Comparison of ENCODE assay signal across 36 cellular contexts in the genomic region with DNA sequence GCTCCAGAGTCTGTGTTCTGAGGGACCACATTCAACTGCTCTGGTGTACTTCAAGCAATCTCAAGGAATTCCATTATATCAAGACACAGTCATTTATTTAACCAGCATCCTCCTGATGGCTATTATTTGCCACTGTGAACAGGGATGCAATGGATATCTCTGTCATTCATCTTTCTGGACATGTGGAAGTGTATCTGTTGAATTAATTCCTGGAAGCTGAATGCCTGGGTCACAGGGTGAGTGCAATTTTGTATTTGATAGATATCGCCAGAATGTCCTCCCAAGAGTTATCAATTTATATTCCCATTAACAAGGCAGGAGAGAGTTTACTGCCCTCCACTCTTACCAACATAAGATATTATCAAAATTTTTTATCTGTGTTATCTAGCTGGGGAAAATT.
"Had no signal": no experiment of that assay in that cellular context is flagged by ENCODE, and none has a peak within 500 bp of the region (broad histone marks: within the 10 kb centered on the region; RNA-seq: fewer than 3 reads in every experiment).

No MANE protein-coding gene starts in this region.

- H3K27ac ChIP-seq: adrenal gland, ascending aorta, body of pancreas, brain microvascular endothelial cell, breast epithelium, cardiac muscle cell had no signal

- H3K4me3 Mint-ChIP-seq: activated naive CD4-positive, alpha-beta T cell treated with anti-CD3 and anti-CD28 coated beads for 36 hours; activated naive CD4-positive, alpha-beta T cell treated with anti-CD3 and anti-CD28 coated beads, Interleukin-2, amount 10 ng/mL, durations not matched to agents 7 days and 5 days; activated naive CD4-positive, alpha-beta T cell treated with anti-CD3 and anti-CD28 coated beads, Interleukin-2, amount 50 U/mL, for 24 hours; activated naive CD8-positive, alpha-beta T cell; activated naive CD8-positive, alpha-beta T cell treated with anti-CD3 and anti-CD28 coated beads for 36 hours; activated naive CD8-positive, alpha-beta T cell treated with anti-CD3 and anti-CD28 coated beads, Interleukin-2, amount 10 ng/mL, durations not matched to agents 7 days and 5 days; activated naive CD8-positive, alpha-beta T cell treated with anti-CD3 and anti-CD28 coated beads, Interleukin-2, amount 50 U/mL, for 24 hours; activated T-cell treated with anti-CD3 and anti-CD28 coated beads, Interleukin-2, amount 50 U/mL, for 4 hours; activated T-cell treated with anti-CD3 and anti-CD28 coated beads, Interleukin-2, amount 50 U/mL, for 72 hours; activated T-helper 1 cell treated with anti-CD3 and anti-CD28 coated beads, Interleukin-12 subunit alpha, Interleukin-12 subunit beta, Interleukin-2, Interleukin-4 antibody, amounts not matched to agents 30 ng/mL and 10 ng/mL and 1 ng/mL, durations not matched to agents 14 hours and 24 hours and 36 hours; activated T-helper 17 cell treated with anti-CD3 and anti-CD28 coated beads, Interleukin-2, amount 50 U/mL, for 72 hours; central memory CD8-positive, alpha-beta T cell had no signal

- H3K36me3 Mint-ChIP-seq: activated naive CD8-positive, alpha-beta T cell treated with anti-CD3 and anti-CD28 coated beads, Interleukin-2, amount 10 ng/mL, durations not matched to agents 7 days and 5 days; brain had no signal

- H3K27me3 Mint-ChIP-seq: activated naive CD4-positive, alpha-beta T cell treated with anti-CD3 and anti-CD28 coated beads, Interleukin-2, amount 50 U/mL, for 24 hours; activated naive CD8-positive, alpha-beta T cell; activated naive CD8-positive, alpha-beta T cell treated with anti-CD3 and anti-CD28 coated beads for 36 hours; activated naive CD8-positive, alpha-beta T cell treated with anti-CD3 and anti-CD28 coated beads, Interleukin-2, amount 50 U/mL, for 24 hours; activated T-helper 17 cell treated with anti-CD3 and anti-CD28 coated beads, Interleukin-2, amount 50 U/mL, for 72 hours; central memory CD8-positive, alpha-beta T cell had no signal

- H3K27ac Mint-ChIP-seq: activated naive CD4-positive, alpha-beta T cell treated with anti-CD3 and anti-CD28 coated beads for 36 hours; activated naive CD4-positive, alpha-beta T cell treated with anti-CD3 and anti-CD28 coated beads, Interleukin-2, amount 10 ng/mL, durations not matched to agents 7 days and 5 days; activated naive CD4-positive, alpha-beta T cell treated with anti-CD3 and anti-CD28 coated beads, Interleukin-2, amount 50 U/mL, for 24 hours; activated naive CD4-positive, alpha-beta T cell treated with anti-CD3 and anti-CD28 coated beads, Interleukin-2, amount 50 U/mL, for 72 hours; activated naive CD8-positive, alpha-beta T cell; activated naive CD8-positive, alpha-beta T cell treated with anti-CD3 and anti-CD28 coated beads for 36 hours; activated naive CD8-positive, alpha-beta T cell treated with anti-CD3 and anti-CD28 coated beads, Interleukin-2, amount 10 ng/mL, durations not matched to agents 7 days and 5 days; activated naive CD8-positive, alpha-beta T cell treated with anti-CD3 and anti-CD28 coated beads, Interleukin-2, amount 50 U/mL, for 24 hours; activated T-cell treated with anti-CD3 and anti-CD28 coated beads, Interleukin-2, amount 50 U/mL, for 72 hours; activated T-helper 1 cell treated with anti-CD3 and anti-CD28 coated beads, Interleukin-12 subunit alpha, Interleukin-12 subunit beta, Interleukin-2, Interleukin-4 antibody, amounts not matched to agents 30 ng/mL and 10 ng/mL and 1 ng/mL, durations not matched to agents 14 hours and 24 hours and 36 hours; activated T-helper 17 cell treated with anti-CD3 and anti-CD28 coated beads, Interleukin-2, amount 50 U/mL, for 72 hours; activated T-helper 2 cell treated with anti-CD3 and anti-CD28 coated beads, Interferon-gamma antibody, Interleukin-2, Interleukin-4, amounts not matched to agents 10 μg/mL and 5 μg/mL and 100 μg/mL, durations not matched to agents 14 hours and 24 hours and 36 hours had no signal

- H3K9me3 ChIP-seq: body of pancreas had no signal

- H3K4me1 ChIP-seq: adrenal gland, ascending aorta, body of pancreas, breast epithelium had no signal

- H3K27me3 ChIP-seq: adrenal gland, ascending aorta, body of pancreas, brain microvascular endothelial cell, breast epithelium, cardiac muscle cell had no signal

- ATAC-seq: activated naive CD4-positive, alpha-beta T cell treated with anti-CD3 and anti-CD28 coated beads, Interleukin-2, amount 50 U/mL, for 72 hours; activated naive CD8-positive, alpha-beta T cell treated with anti-CD3 and anti-CD28 coated beads, Interleukin-2, amount 50 U/mL, for 24 hours; activated T-cell treated with anti-CD3 and anti-CD28 coated beads, Interleukin-2, amount 50 U/mL, for 4 hours; activated T-cell treated with anti-CD3 and anti-CD28 coated beads, Interleukin-2, amount 50 U/mL, for 72 hours; activated T-helper 17 cell treated with anti-CD3 and anti-CD28 coated beads, Interleukin-2, amount 50 U/mL, for 72 hours; body of pancreas had no signal

- H3K4me3 ChIP-seq: adrenal gland, ascending aorta, body of pancreas, breast epithelium, cardiac muscle cell had no signal

- DNase-seq: activated effector memory CD4-positive, alpha-beta T cell treated with anti-CD3 and anti-CD28 coated beads, Interleukin-2, amount 50 U/mL, for 16 hours; activated effector memory CD4-positive, alpha-beta T cell treated with Interleukin-2 at 50 U/mL for 16 hours; activated gamma-delta T cell; activated gamma-delta T cell treated with Interleukin-2 at 50 U/mL for 16 hours; activated naive CD4-positive, alpha-beta T cell; activated naive CD4-positive, alpha-beta T cell treated with anti-CD3 and anti-CD28 coated beads for 36 hours; activated naive CD4-positive, alpha-beta T cell treated with anti-CD3 and anti-CD28 coated beads, Interleukin-2, amount 10 ng/mL, durations not matched to agents 7 days and 5 days; activated naive CD4-positive, alpha-beta T cell treated with anti-CD3 and anti-CD28 coated beads, Interleukin-2, amount 50 U/mL, for 16 hours; activated naive CD4-positive, alpha-beta T cell treated with Interleukin-2 at 50 U/mL for 16 hours; activated naive CD8-positive, alpha-beta T cell treated with anti-CD3 and anti-CD28 coated beads for 36 hours; activated naive CD8-positive, alpha-beta T cell treated with anti-CD3 and anti-CD28 coated beads, Interleukin-2, amount 10 ng/mL, durations not matched to agents 7 days and 5 days; activated naive CD8-positive, alpha-beta T cell treated with anti-CD3 and anti-CD28 coated beads, Interleukin-2, amount 50 U/mL, for 24 hours; activated T-cell treated with anti-CD3 and anti-CD28 coated beads, Interleukin-2, amount 50 U/mL, for 4 hours; activated T-cell treated with anti-CD3 and anti-CD28 coated beads, Interleukin-2, amount 50 U/mL, for 48 hours; activated T-cell treated with anti-CD3 and anti-CD28 coated beads, Interleukin-2, amount 50 U/mL, for 72 hours; adrenal gland; amniotic stem cell; amygdala; anterior cingulate cortex; aorta; body of pancreas; brain microvascular endothelial cell; caudate nucleus; central memory CD4-positive, alpha-beta T cell; cerebellar nuclear complex had no signal

- H3K36me3 ChIP-seq: adrenal gland, ascending aorta, brain microvascular endothelial cell, breast epithelium, cardiac muscle cell had no signal

- H3K4me1 Mint-ChIP-seq: activated naive CD4-positive, alpha-beta T cell treated with anti-CD3 and anti-CD28 coated beads, Interleukin-2, amount 10 ng/mL, durations not matched to agents 7 days and 5 days; activated naive CD4-positive, alpha-beta T cell treated with anti-CD3 and anti-CD28 coated beads, Interleukin-2, amount 50 U/mL, for 24 hours; activated naive CD8-positive, alpha-beta T cell treated with anti-CD3 and anti-CD28 coated beads for 36 hours; activated naive CD8-positive, alpha-beta T cell treated with anti-CD3 and anti-CD28 coated beads, Interleukin-2, amount 10 ng/mL, durations not matched to agents 7 days and 5 days; activated naive CD8-positive, alpha-beta T cell treated with anti-CD3 and anti-CD28 coated beads, Interleukin-2, amount 50 U/mL, for 24 hours; activated T-helper 17 cell treated with anti-CD3 and anti-CD28 coated beads, Interleukin-2, amount 50 U/mL, for 72 hours; central memory CD8-positive, alpha-beta T cell had no signal
